ENCODE assay signal across 8 cellular contexts in genomic region chr6:127464881-127465459, GRCh38. TPM values are rescaled to one million over a fixed set of nuclear protein-coding genes. Genes with fewer than 3 reads are reported as not detected.
DNase-seq lines count a peak whose midpoint lies in the region; ATAC-seq and TF ChIP-seq lines count a peak whose summit lies in the region.

No MANE protein-coding gene starts in this region.

- H3K4me3 Mint-ChIP-seq in activated naive CD4-positive, alpha-beta T cell treated with anti-CD3 and anti-CD28 coated beads, Interleukin-2, amount 10 ng/mL, durations not matched to agents 7 days and 5 days, result no peak overlapping the region

- no peak overlapping the region for H2BK15ac ChIP-seq in IMR-90 (ENCODE audit: low read depth, low read length)

- POLR2A ChIA-PET in IMR-90 (lab: Charles Lee; ENCODE audit: unreplicated experiment), result no interaction called here

- no peaks in the 10 kb centered on the region for H3K36me3 Mint-ChIP-seq in activated naive CD4-positive, alpha-beta T cell treated with anti-CD3 and anti-CD28 coated beads, Interleukin-2, amount 10 ng/mL, durations not matched to agents 7 days and 5 days

- H3K9me1 ChIP-seq in IMR-90 (ENCODE audit: insufficient read depth, low read length), result peaks cover 3% of the 10 kb centered on the region; the same call in 1 of the 2 replicates

- H3K9me3 ChIP-seq in IMR-90 (ENCODE audit: control insufficient read depth, insufficient read depth, low read length) (no peaks in the 10 kb centered on the region), heart right ventricle (no peaks in the 10 kb centered on the region), aorta (ENCODE audit: control insufficient read depth, low read length) (no peaks in the 10 kb centered on the region)

- no peaks in the 10 kb centered on the region for H3K36me3 ChIP-seq in IMR-90 (ENCODE audit: control insufficient read depth, insufficient read depth, low read length)
- H3K36me3 ChIP-seq in heart right ventricle, result no peaks in the 10 kb centered on the region
- no peaks in the 10 kb centered on the region for H3K36me3 ChIP-seq in rectal smooth muscle tissue (ENCODE audit: control insufficient read depth, insufficient read depth, low read length)
- no peaks in the 10 kb centered on the region for H3K36me3 ChIP-seq in aorta (ENCODE audit: control insufficient read depth in 1 of 2, insufficient read depth in 2 of 2, low read length in 1 of 2)

- peak; percentile 88 for TF ChIP-seq CTCF in IMR-90 (conservative IDR thresholded peaks at IDR 0.05; ENCODE audit: low read depth, low read length)
- TF ChIP-seq CTCF in heart right ventricle (IDR thresholded peaks at IDR 0.05), result peak; percentile 45 to 88 (median 78)

- no peak overlapping the region for H4K8ac ChIP-seq in IMR-90 (ENCODE audit: low read depth in 2 of 2, low read length in 2 of 2)

- H3K4me3 ChIP-seq in IMR-90 (ENCODE audit: insufficient read depth, low read depth, low read length) (no peak overlapping the region), heart right ventricle (no peak overlapping the region), rectal smooth muscle tissue (ENCODE audit: low read length) (no peak overlapping the region), aorta (ENCODE audit: low read length in 2 of 2) (no peak overlapping the region)

- no peak overlapping the region for H2AK5ac ChIP-seq in IMR-90 (ENCODE audit: low read depth, low read length)

- H2BK120ac ChIP-seq in IMR-90 (ENCODE audit: low read depth, low read length), result no peak overlapping the region

- H3K18ac ChIP-seq in IMR-90 (ENCODE audit: low read depth, low read length), result no peak overlapping the region

- no peak overlapping the region for H3K27ac Mint-ChIP-seq in activated naive CD4-positive, alpha-beta T cell treated with anti-CD3 and anti-CD28 coated beads, Interleukin-2, amount 10 ng/mL, durations not matched to agents 7 days and 5 days

- peak; percentile 79 for TF ChIP-seq RAD21 in IMR-90 (IDR thresholded peaks at IDR 0.05; ENCODE audit: low read length)

- dilution Hi-C loops in IMR-90 (cut with HindIII; ENCODE audit: low sequenced_read_pairs, unreplicated experiment), result no loop called here

- H2BK20ac ChIP-seq in IMR-90 (ENCODE audit: low read depth, low read length), result no peak overlapping the region

- H2BK5ac ChIP-seq in IMR-90 (ENCODE audit: low read depth, low read length, poor library complexity, severe bottlenecking), result no peak overlapping the region

- no peaks in the 10 kb centered on the region for H3K27me3 Mint-ChIP-seq in activated naive CD4-positive, alpha-beta T cell treated with anti-CD3 and anti-CD28 coated beads, Interleukin-2, amount 10 ng/mL, durations not matched to agents 7 days and 5 days

- no peak overlapping the region for H4K5ac ChIP-seq in IMR-90 (ENCODE audit: low read depth, low read length)

- ATAC-seq in GM21529 (IDR thresholded peaks at IDR 0.05; ENCODE audit: unreplicated experiment) (peak; percentile 92), IMR-90 (ENCODE audit: low read depth) (peak; percentile 88), heart right ventricle (peak; percentile 75 to 92 (median 85)), aorta (ENCODE audit: low FRiP score) (peak; percentile 90)

- peaks cover 13% of the 10 kb centered on the region for H3K4me1 Mint-ChIP-seq in activated naive CD4-positive, alpha-beta T cell treated with anti-CD3 and anti-CD28 coated beads, Interleukin-2, amount 10 ng/mL, durations not matched to agents 7 days and 5 days

- H4K20me1 ChIP-seq in IMR-90 (ENCODE audit: insufficient read depth, low read length), result peaks cover 3% of the 10 kb centered on the region; the same call in 1 of the 2 replicates

- no peak overlapping the region for H3K4ac ChIP-seq in IMR-90 (ENCODE audit: low read depth, low read length)

- intact Hi-C loops in IMR-90 (cut with micrococcal nuclease) (loop anchor here (1.0 to 5.0 kb wide), 5 partner anchors 52 to 177 kb away; no protein-coding TSS in a partner anchor), heart right ventricle (cut with DNase I) (loop anchor here in 9 of 10 donors (2.0 to 5.0 kb wide), 4 partner anchors 72 to 177 kb away; no protein-coding TSS in a partner anchor), aorta (cut with DNase I) (loop anchor here in 1 of 2 donors (2.0 to 5.0 kb wide), 3 partner anchors 43 to 123 kb away; partner anchors contain the start of gene ECHDC1)

- H3K27ac ChIP-seq in IMR-90 (ENCODE audit: insufficient read depth, low read length), result no peak overlapping the region
- peak overlapping the region in 3 of 10 donors; percentile 11 to 38 (median 17) for H3K27ac ChIP-seq in heart right ventricle
- H3K27ac ChIP-seq in rectal smooth muscle tissue (ENCODE audit: low read depth, low read length), result peak overlapping the region; percentile 34
- H3K27ac ChIP-seq in aorta (ENCODE audit: low read depth in 1 of 2, low read length in 2 of 2), result peak overlapping the region in 1 of 2 donors; percentile 8

- no peak overlapping the region for H4K91ac ChIP-seq in IMR-90 (ENCODE audit: insufficient read depth, low read depth, low read length)

- H3K9me3 Mint-ChIP-seq in activated naive CD4-positive, alpha-beta T cell treated with anti-CD3 and anti-CD28 coated beads, Interleukin-2, amount 10 ng/mL, durations not matched to agents 7 days and 5 days, result no peaks in the 10 kb centered on the region

- no CpG with 5 or more reads among the region's 3 CpGs for WGBS in IMR-90 (ENCODE audit: extremely low coverage in 2 of 2, insufficient read length in 1 of 2), 2 experiments
- 38 to 39% methylated on average over 3 of the region's 3 CpGs for WGBS in heart right ventricle, 2 donors
- 32 to 38% methylated on average over 3 of the region's 3 CpGs for WGBS in aorta, 2 donors

- H3K23ac ChIP-seq in IMR-90 (ENCODE audit: low read depth, low read length), result no peak overlapping the region

- H2AK9ac ChIP-seq in IMR-90 (replicated peaks; ENCODE audit: low read depth, low read length, poor library complexity), result no peak overlapping the region

- no peak overlapping the region for H3K9ac ChIP-seq in IMR-90 (ENCODE audit: low read depth, low read length)
- no peak overlapping the region for H3K9ac ChIP-seq in rectal smooth muscle tissue (ENCODE audit: low read length)

- no peak overlapping the region for H3K14ac ChIP-seq in IMR-90 (replicated peaks; ENCODE audit: low read depth, low read length)

- no peaks in the 10 kb centered on the region for H3K79me1 ChIP-seq in IMR-90 (ENCODE audit: low read depth in 1 of 2, low read length in 2 of 2)

- TF ChIP-seq POLR2A in IMR-90 (IDR thresholded peaks at IDR 0.05; ENCODE audit: low read depth, low read length), result no peak

- H3K4me2 ChIP-seq in IMR-90 (ENCODE audit: low read depth, low read length), result no peak overlapping the region

- no peak overlapping the region for H3K56ac ChIP-seq in IMR-90 (ENCODE audit: extremely low read depth, insufficient read depth, low read length)

- BruUV-seq in IMR-90 (replicated peaks; lab: Mats Ljungman, UMichigan), result no TSS peak

- peaks cover 4% of the 10 kb centered on the region; the same call in 1 of the 2 replicates for H3K4me1 ChIP-seq in IMR-90 (ENCODE audit: control insufficient read depth, insufficient read depth, low read length)
- peaks cover 0 to 4% (median 0%) of the 10 kb centered on the region in 9 donors for H3K4me1 ChIP-seq in heart right ventricle
- H3K4me1 ChIP-seq in rectal smooth muscle tissue (ENCODE audit: control insufficient read depth, insufficient read depth, low read length), result peaks cover 2% of the 10 kb centered on the region
- peaks cover 0 to 8% of the 10 kb centered on the region in 2 donors for H3K4me1 ChIP-seq in aorta (ENCODE audit: control insufficient read depth in 1 of 2, insufficient read depth in 2 of 2, low read length in 2 of 2)

- DNase-seq in ELR (ENCODE audit: low read depth), result peak; percentile 80
- peak; percentile 78 for DNase-seq in IMR-90
- peak; percentile 73 for DNase-seq in SK-MEL-5 (ENCODE audit: low read depth, low spot score)
- peak; percentile 77 for DNase-seq in activated naive CD4-positive, alpha-beta T cell treated with anti-CD3 and anti-CD28 coated beads, Interleukin-2, amount 10 ng/mL, durations not matched to agents 7 days and 5 days
- peak; percentile 24 to 69 for DNase-seq in heart right ventricle
- DNase-seq in aorta, result peak; percentile 79 to 84

- H3K27me3 ChIP-seq in IMR-90 (ENCODE audit: control insufficient read depth, insufficient read depth, low read length) (no peaks in the 10 kb centered on the region), heart right ventricle (no peaks in the 10 kb centered on the region), rectal smooth muscle tissue (ENCODE audit: control insufficient read depth, insufficient read depth, low read length) (no peaks in the 10 kb centered on the region), aorta (ENCODE audit: control insufficient read depth in 1 of 2, insufficient read depth in 2 of 2, low read length in 1 of 2) (no peaks in the 10 kb centered on the region)

- in situ Hi-C loops in IMR-90 (cut with MboI; ENCODE audit: low sequenced_read_pairs), result loop anchor here (5.0 to 10.0 kb wide), 2 partner anchors 72 to 160 kb away; no protein-coding TSS in a partner anchor
- in situ Hi-C loops in SK-MEL-5 (cut with HindIII; ENCODE audit: low pct_unique_long_range_greater_than_20kb, low sequenced_read_pairs), result no loop called here

- CTCF ChIA-PET in IMR-90 (lab: Yijun Ruan, JAX), result interaction anchor here (1.0 to 1.1 kb wide), 3 partner anchors 51 to 174 kb away, joined by 3 to 9 read pairs (median 9); no protein-coding TSS in a partner anchor
- CTCF ChIA-PET in activated naive CD4-positive, alpha-beta T cell treated with anti-CD3 and anti-CD28 coated beads, Interleukin-2, amount 10 ng/mL, durations not matched to agents 7 days and 5 days (lab: Charles Lee), result interaction anchor here (1.1 to 5.4 kb wide), 9 partner anchors 15 to 161 kb away, joined by 3 to 43 read pairs (median 12); no protein-coding TSS in a partner anchor

- no peak overlapping the region for H2AFZ ChIP-seq in IMR-90 (replicated peaks; ENCODE audit: low read length, poor library complexity)

RNA-seq across cellular contexts. Expression of gene KIAA0408, which starts 5.8 kb away (rescaled TPM):
- total RNA-seq in IMR-90 (2012; rRNA removed) (0.83 and 0.90 TPM in 2 replicates), heart right ventricle (1 to 10 TPM in 7 of 10 donors, under 1 TPM in 3; 0.27 to 3.2 (median 1.3) TPM), aorta (1 to 10 TPM; 1.9 to 6.2 TPM)
- polyA plus RNA-seq in IMR-90 (2012; rRNA removed) (1.4 and 2.9 TPM in 2 replicates), heart right ventricle (1 to 10 TPM in 1 of 2 donors, under 1 TPM in 1; 0.38 to 1.5 TPM), aorta (1 to 10 TPM in 1 of 2 donors, under 1 TPM in 1; 0.63 to 4.2 TPM)
- 0.13 and 0.19 TPM in 2 replicates for polyA plus RNA-seq in IMR-90 (2012; cell fraction: cytosol; rRNA removed)
- polyA plus RNA-seq in IMR-90 (2012; cell fraction: nucleus; rRNA removed; ENCODE audit: low replicate concordance), result 1.1 and 12.2 TPM in 2 replicates
- total RNA-seq in SK-MEL-5 (2014; rRNA removed; shearing (Covaris generic)), result 3.2 and 3.7 TPM in 2 replicates
- polyA plus RNA-seq in SK-MEL-5 (2015; cell fraction: cytosol; rRNA removed), result 2.3 and 3.1 TPM in 2 replicates
- 18.5 and 19.8 TPM in 2 replicates for polyA plus RNA-seq in SK-MEL-5 (2015; cell fraction: nucleus; rRNA removed)
